Comparison of ENCODE assay signal across 1 cellular context in the genomic region with DNA sequence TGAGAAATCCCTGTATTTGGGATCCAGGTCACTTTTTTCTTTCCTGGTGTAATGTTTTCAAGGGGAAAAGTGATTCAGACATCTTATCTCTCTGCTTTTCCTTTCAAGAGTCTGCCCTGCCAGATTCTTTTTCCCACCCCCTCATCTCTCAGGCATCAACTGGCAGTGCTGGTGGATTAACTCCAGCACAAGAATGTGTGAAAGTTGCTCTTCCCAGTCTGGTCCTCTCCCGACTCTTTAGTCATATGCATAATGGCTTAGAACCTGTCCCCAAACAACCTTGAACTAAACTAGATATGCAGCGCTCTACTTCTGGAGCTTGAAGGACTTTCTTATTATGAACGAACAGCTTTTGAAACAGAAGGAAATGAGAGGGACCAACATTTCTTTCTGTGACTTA.
TF ChIP-seq lines count a peak whose summit lies in the region.

No MANE protein-coding gene starts in this region.

TF ChIP-seq in WTC11, 78 proteins besides CTCF, POLR2A, EP300 and RAD21 (continued from another document):
- TF ChIP-seq, protein P1, sequence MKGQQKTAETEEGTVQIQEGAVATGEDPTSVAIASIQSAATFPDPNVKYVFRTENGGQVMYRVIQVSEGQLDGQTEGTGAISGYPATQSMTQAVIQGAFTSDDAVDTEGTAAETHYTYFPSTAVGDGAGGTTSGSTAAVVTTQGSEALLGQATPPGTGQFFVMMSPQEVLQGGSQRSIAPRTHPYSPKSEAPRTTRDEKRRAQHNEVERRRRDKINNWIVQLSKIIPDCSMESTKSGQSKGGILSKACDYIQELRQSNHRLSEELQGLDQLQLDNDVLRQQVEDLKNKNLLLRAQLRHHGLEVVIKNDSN (CRISPR knock-in tag; IDR thresholded peaks at IDR 0.05): no peak
- TF ChIP-seq, protein P2, sequence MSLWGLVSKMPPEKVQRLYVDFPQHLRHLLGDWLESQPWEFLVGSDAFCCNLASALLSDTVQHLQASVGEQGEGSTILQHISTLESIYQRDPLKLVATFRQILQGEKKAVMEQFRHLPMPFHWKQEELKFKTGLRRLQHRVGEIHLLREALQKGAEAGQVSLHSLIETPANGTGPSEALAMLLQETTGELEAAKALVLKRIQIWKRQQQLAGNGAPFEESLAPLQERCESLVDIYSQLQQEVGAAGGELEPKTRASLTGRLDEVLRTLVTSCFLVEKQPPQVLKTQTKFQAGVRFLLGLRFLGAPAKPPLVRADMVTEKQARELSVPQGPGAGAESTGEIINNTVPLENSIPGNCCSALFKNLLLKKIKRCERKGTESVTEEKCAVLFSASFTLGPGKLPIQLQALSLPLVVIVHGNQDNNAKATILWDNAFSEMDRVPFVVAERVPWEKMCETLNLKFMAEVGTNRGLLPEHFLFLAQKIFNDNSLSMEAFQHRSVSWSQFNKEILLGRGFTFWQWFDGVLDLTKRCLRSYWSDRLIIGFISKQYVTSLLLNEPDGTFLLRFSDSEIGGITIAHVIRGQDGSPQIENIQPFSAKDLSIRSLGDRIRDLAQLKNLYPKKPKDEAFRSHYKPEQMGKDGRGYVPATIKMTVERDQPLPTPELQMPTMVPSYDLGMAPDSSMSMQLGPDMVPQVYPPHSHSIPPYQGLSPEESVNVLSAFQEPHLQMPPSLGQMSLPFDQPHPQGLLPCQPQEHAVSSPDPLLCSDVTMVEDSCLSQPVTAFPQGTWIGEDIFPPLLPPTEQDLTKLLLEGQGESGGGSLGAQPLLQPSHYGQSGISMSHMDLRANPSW (CRISPR knock-in tag; conservative IDR thresholded peaks at IDR 0.05; ENCODE audit: low read depth): no peak
- no peak for TF ChIP-seq TEAD1 (CRISPR knock-in tag; IDR thresholded peaks at IDR 0.05)
- no peak for TF ChIP-seq NFYB (CRISPR knock-in tag; conservative IDR thresholded peaks at IDR 0.05; ENCODE audit: low read depth)
